9 cellular contexts compared by ENCODE assay signal in genomic region chr19:10876459-10877240, GRCh38. TPM values are rescaled to one million over a fixed set of nuclear protein-coding genes. Genes with fewer than 3 reads are reported as not detected.
DNase-seq lines count a peak whose midpoint lies in the region; ATAC-seq and FAIRE-seq lines count a peak whose summit lies in the region.
"Had no signal": no experiment of that assay in that cellular context is flagged by ENCODE, and none has a peak within 500 bp of the region (broad histone marks: within the 10 kb centered on the region; RNA-seq: fewer than 3 reads in every experiment).

No MANE protein-coding gene starts in this region.

- H3K27me3 Mint-ChIP-seq in activated T-helper 17 cell treated with anti-CD3 and anti-CD28 coated beads, Interleukin-2, amount 50 U/mL, for 72 hours, result no peaks in the 10 kb centered on the region
- H3K27me3 Mint-ChIP-seq: central memory CD8-positive, alpha-beta T cell had no signal

- peak; percentile 43 for ATAC-seq in GM18867 (IDR thresholded peaks at IDR 0.05; ENCODE audit: unreplicated experiment)
- peak; percentile 50 for ATAC-seq in HG02642 (IDR thresholded peaks at IDR 0.05; ENCODE audit: poor library complexity, unreplicated experiment)
- ATAC-seq in activated T-helper 17 cell treated with anti-CD3 and anti-CD28 coated beads, Interleukin-2, amount 50 U/mL, for 72 hours (replicated peaks), result peak; percentile 65
- ATAC-seq in sciatic nerve, result peak; percentile 23

- peak overlapping the region; percentile 58 for H3K27ac Mint-ChIP-seq in activated T-helper 17 cell treated with anti-CD3 and anti-CD28 coated beads, Interleukin-2, amount 50 U/mL, for 72 hours

- H3K9me3 Mint-ChIP-seq in activated T-helper 17 cell treated with anti-CD3 and anti-CD28 coated beads, Interleukin-2, amount 50 U/mL, for 72 hours, result no peaks in the 10 kb centered on the region
- H3K9me3 Mint-ChIP-seq: central memory CD8-positive, alpha-beta T cell had no signal

- DNase-seq in sciatic nerve (ENCODE audit: low spot score) (no peak), NCI-H345 treated with DMSO at 0.1 percent for 48 hours (lab: John Stamatoyannopoulos, UW; ENCODE audit: unreplicated experiment) (no peak), NCI-H2107 treated with DMSO at 0.1 percent for 48 hours (lab: John Stamatoyannopoulos, UW; ENCODE audit: unreplicated experiment) (no peak), T-helper 1 cell (no peak), urothelium cell line (ENCODE audit: low spot score) (no peak)

- no peak for FAIRE-seq in urothelium cell line (lab: Jason Lieb, UNC)

- peaks cover 23% of the 10 kb centered on the region for H3K4me1 Mint-ChIP-seq in activated T-helper 17 cell treated with anti-CD3 and anti-CD28 coated beads, Interleukin-2, amount 50 U/mL, for 72 hours

- H3K4me3 Mint-ChIP-seq in activated T-helper 17 cell treated with anti-CD3 and anti-CD28 coated beads, Interleukin-2, amount 50 U/mL, for 72 hours, result peak overlapping the region; percentile 45
- H3K4me3 Mint-ChIP-seq: central memory CD8-positive, alpha-beta T cell had no signal

- intact Hi-C loops in sciatic nerve (cut with DNase I), result loop anchor here (10.0 kb wide), 1 partner anchor 48 kb away; the partner anchor contains the start of genes TIMM29 and YIPF2

- peaks cover 10% of the 10 kb centered on the region for H3K36me3 Mint-ChIP-seq in activated T-helper 17 cell treated with anti-CD3 and anti-CD28 coated beads, Interleukin-2, amount 50 U/mL, for 72 hours (ENCODE audit: low read depth)

RNA-seq across cellular contexts. Expression of gene CARM1, which starts 5.3 kb away (rescaled TPM):
- 10 to 100 TPM; 32.7 to 62.1 TPM for total RNA-seq in activated T-helper 17 cell treated with anti-CD3 and anti-CD28 coated beads, Interleukin-2, amount 50 U/mL, for 72 hours
- total RNA-seq in sciatic nerve, result 33.3 TPM

RNA-seq across cellular contexts. Expression of gene C19orf38, which starts 28.4 kb away (rescaled TPM):
- total RNA-seq in activated T-helper 17 cell treated with anti-CD3 and anti-CD28 coated beads, Interleukin-2, amount 50 U/mL, for 72 hours, result 1 to 10 TPM in 1 of 2 donors, under 1 TPM in 1; 0.48 to 1.7 TPM
- 2.7 TPM for total RNA-seq in sciatic nerve

RNA-seq across cellular contexts. Expression of gene TMED1, which starts 40.6 kb away (rescaled TPM):
- total RNA-seq in activated T-helper 17 cell treated with anti-CD3 and anti-CD28 coated beads, Interleukin-2, amount 50 U/mL, for 72 hours, result 10 to 100 TPM; 17.6 to 20.2 TPM
- 20.0 TPM for total RNA-seq in sciatic nerve

RNA-seq across cellular contexts. Expression of gene YIPF2, which starts 51.8 kb away (rescaled TPM):
- 10 to 100 TPM; 28.4 to 29.6 TPM for total RNA-seq in activated T-helper 17 cell treated with anti-CD3 and anti-CD28 coated beads, Interleukin-2, amount 50 U/mL, for 72 hours
- 33.1 TPM for total RNA-seq in sciatic nerve

RNA-seq across cellular contexts. Expression of gene TIMM29, which starts 52.0 kb away (rescaled TPM):
- total RNA-seq in activated T-helper 17 cell treated with anti-CD3 and anti-CD28 coated beads, Interleukin-2, amount 50 U/mL, for 72 hours, result 10 to 100 TPM; 20.7 to 21.4 TPM
- 14.4 TPM for total RNA-seq in sciatic nerve
